Comparison of ENCODE assay signal across 9 cellular contexts in the genomic region with DNA sequence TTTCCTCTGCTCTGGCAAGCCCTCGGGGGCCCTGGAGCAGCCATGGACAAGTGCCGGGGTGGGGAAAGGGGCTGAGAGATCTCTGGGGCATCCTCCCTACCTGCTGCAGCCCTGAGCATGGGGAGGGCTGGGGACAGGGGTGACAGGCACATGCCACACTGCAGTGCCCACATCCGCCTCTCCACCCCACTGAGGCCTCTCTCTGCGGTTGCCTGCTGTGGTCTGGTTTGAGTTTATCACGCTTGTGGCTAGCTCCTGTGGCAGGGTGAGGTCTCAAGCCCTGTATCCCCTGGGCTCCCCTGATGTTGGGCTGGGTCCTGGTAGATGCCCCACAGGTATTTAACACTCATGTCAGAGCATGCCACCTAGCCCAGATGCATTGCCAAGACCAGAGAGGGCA. TPM values are rescaled to one million over a fixed set of nuclear protein-coding genes. Genes with fewer than 3 reads are reported as not detected.
DNase-seq lines count a peak whose midpoint lies in the region; ATAC-seq lines count a peak whose summit lies in the region.
"Had no signal": no experiment of that assay in that cellular context is flagged by ENCODE, and none has a peak within 500 bp of the region (broad histone marks: within the 10 kb centered on the region; RNA-seq: fewer than 3 reads in every experiment).

No MANE protein-coding gene starts in this region.

- H3K9me3 Mint-ChIP-seq in central memory CD8-positive, alpha-beta T cell: no peaks in the 10 kb centered on the region

- peak; percentile 73 for ATAC-seq in HG02759 (IDR thresholded peaks at IDR 0.05; ENCODE audit: unreplicated experiment)
- peak; percentile 95 for ATAC-seq in central memory CD8-positive, alpha-beta T cell (replicated peaks; ENCODE audit: extremely low read depth, poor library complexity, severe bottlenecking)

- no peak overlapping the region for H3K27ac Mint-ChIP-seq in central memory CD8-positive, alpha-beta T cell (ENCODE audit: low read depth)
- H3K27ac Mint-ChIP-seq: IgD-negative memory B cell had no signal

- peak overlapping the region; percentile 57 for H3K4me3 Mint-ChIP-seq in central memory CD8-positive, alpha-beta T cell

- H3K36me3 Mint-ChIP-seq in central memory CD8-positive, alpha-beta T cell (ENCODE audit: insufficient read depth): peaks cover 10% of the 10 kb centered on the region

- DNase-seq in activated CD4-positive, alpha-beta T cell treated with anti-CD3 and anti-CD28 coated beads for 1 hour: peak; percentile 38
- DNase-seq in central memory CD8-positive, alpha-beta T cell (ENCODE audit: low spot score in 2 of 2): peak; percentile 57 to 79
- DNase-seq in stimulated activated CD8-positive, alpha-beta memory T cell treated with anti-CD3 and anti-CD28 coated beads, Interleukin-4, amount 100 ng/mL, for 48 hours: peak; percentile 83
- DNase-seq in COLO668 (lab: John Stamatoyannopoulos, UW; ENCODE audit: unreplicated experiment) (no peak), SHP77 treated with DMSO at 0.1 percent for 48 hours (lab: John Stamatoyannopoulos, UW) (no peak), RKO (ENCODE audit: low spot score) (no peak), cardiac septum (ENCODE audit: low spot score) (no peak)

- peaks cover 62% of the 10 kb centered on the region for H3K27me3 Mint-ChIP-seq in central memory CD8-positive, alpha-beta T cell

- H3K4me1 Mint-ChIP-seq in central memory CD8-positive, alpha-beta T cell: peaks cover 53% of the 10 kb centered on the region

- intact Hi-C loops in cardiac septum (cut with DNase I): no loop called here

RNA-seq across cellular contexts. Expression of a gene that starts 52.9 kb away (rescaled TPM):
- total RNA-seq in cardiac septum: not detected

Comparison
In these comparisons a context has a peak if more than half of its experiments do, and no peak if none do; other contexts are left out.
1. DNase-seq: peak in activated CD4-positive, alpha-beta T cell treated with anti-CD3 and anti-CD28 coated beads for 1 hour (single experiment), central memory CD8-positive, alpha-beta T cell (2 of 2) and stimulated activated CD8-positive, alpha-beta memory T cell treated with anti-CD3 and anti-CD28 coated beads, Interleukin-4, amount 100 ng/mL, for 48 hours (single experiment); none in COLO668 (single experiment), SHP77 treated with DMSO at 0.1 percent for 48 hours (single experiment), RKO (single experiment) and cardiac septum (single experiment).